In the genomic region with DNA sequence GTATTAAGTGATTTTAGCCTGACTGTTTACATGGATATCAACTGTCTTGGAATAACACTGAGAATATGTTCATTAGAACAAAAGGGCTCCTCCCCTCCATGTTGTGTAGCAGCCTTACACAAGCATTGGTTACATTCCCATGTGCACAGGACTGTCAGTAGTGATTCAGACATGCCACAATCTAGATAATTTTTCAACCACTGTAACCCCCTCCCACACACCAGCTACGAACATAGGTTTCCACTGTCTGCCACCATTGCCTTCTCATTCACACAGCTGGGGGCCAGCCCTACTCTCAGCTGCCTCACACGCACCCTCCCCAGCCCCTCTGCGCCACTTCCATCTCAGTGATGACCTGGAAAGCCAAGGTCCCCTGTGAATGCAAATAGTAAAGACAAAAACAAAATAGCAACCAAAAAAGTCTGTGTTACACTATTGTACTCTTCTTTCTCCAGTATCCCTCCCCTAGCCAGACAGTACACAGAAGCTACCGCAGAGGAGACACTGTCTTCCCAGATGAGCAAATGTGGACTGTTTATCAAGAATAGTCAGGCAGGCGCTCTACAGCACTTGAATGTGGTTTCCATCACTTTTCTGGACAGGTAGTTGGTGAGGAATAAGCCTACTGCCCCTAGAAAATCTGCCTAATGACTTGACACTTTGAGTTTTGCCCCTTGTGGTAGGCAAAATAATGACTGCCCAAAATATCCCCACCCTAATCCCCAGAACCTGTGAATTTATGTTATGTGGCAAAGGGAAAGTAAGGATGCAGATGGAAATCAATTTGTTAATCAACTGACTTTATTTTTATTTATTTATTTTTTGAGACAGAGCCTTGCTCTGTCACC, we compare ENCODE assay signal across 18 cellular contexts. TPM values are rescaled to one million over a fixed set of nuclear protein-coding genes. Genes with fewer than 3 reads are reported as not detected.
DNase-seq lines count a peak whose midpoint lies in the region; ATAC-seq, FAIRE-seq and TF ChIP-seq lines count a peak whose summit lies in the region.
"Had no signal": no experiment of that assay in that cellular context is flagged by ENCODE, and none has a peak within 500 bp of the region (broad histone marks: within the 10 kb centered on the region; RNA-seq: fewer than 3 reads in every experiment).

No MANE protein-coding gene starts in this region.

- CTCF ChIA-PET in activated CD8-positive, alpha-beta T cell treated with anti-CD3 and anti-CD28 coated beads for 36 hours (lab: Charles Lee) = interaction anchor here (0.8 to 9.0 kb wide), 5 partner anchors 11 to 210 kb away, joined by 3 to 73 read pairs (median 3); no protein-coding TSS in a partner anchor
- CTCF ChIA-PET in activated CD8-positive, alpha-beta T cell treated with anti-CD3 and anti-CD28 coated beads, Interleukin-2, amount 10 ng/mL, durations not matched to agents 7 days and 5 days (lab: Charles Lee) = interaction anchor here (1.1 to 1.3 kb wide), 2 partner anchors 9 to 28 kb away, joined by 3 to 4 read pairs; partner anchors contain the start of gene TYMS
- CTCF ChIA-PET in H1 (lab: Charles Lee; ENCODE audit: partially characterized antibody) = interaction anchor here (0.6 to 6.9 kb wide), 8 partner anchors 8 to 917 kb away, joined by 3 to 63 read pairs (median 3); partner anchors contain the start of gene TYMS

- H3K4me1 Mint-ChIP-seq in activated CD8-positive, alpha-beta T cell treated with anti-CD3 and anti-CD28 coated beads for 36 hours (ENCODE audit: low read depth) = peaks cover 6% of the 10 kb centered on the region
- no peaks in the 10 kb centered on the region for H3K4me1 Mint-ChIP-seq in activated CD8-positive, alpha-beta T cell treated with anti-CD3 and anti-CD28 coated beads, Interleukin-2, amount 10 ng/mL, durations not matched to agents 7 days and 5 days (ENCODE audit: low read depth)
- H3K4me1 Mint-ChIP-seq in HFFc6 (ENCODE audit: low read depth) = peaks cover 9% of the 10 kb centered on the region
- H3K4me1 Mint-ChIP-seq: activated B cell treated with CpG ODN at 0.5 μM for 24 hours, memory B cell had no signal

- H3K9me3 Mint-ChIP-seq in activated CD8-positive, alpha-beta T cell treated with anti-CD3 and anti-CD28 coated beads for 36 hours = no peaks in the 10 kb centered on the region
- H3K9me3 Mint-ChIP-seq in activated CD8-positive, alpha-beta T cell treated with anti-CD3 and anti-CD28 coated beads, Interleukin-2, amount 10 ng/mL, durations not matched to agents 7 days and 5 days (ENCODE audit: insufficient read depth) = no peaks in the 10 kb centered on the region
- no peaks in the 10 kb centered on the region for H3K9me3 Mint-ChIP-seq in HFFc6
- H3K9me3 Mint-ChIP-seq: activated B cell treated with CpG ODN at 0.5 μM for 24 hours had no signal

- H2AK5ac ChIP-seq in H1 (ENCODE audit: low read depth, low read length) = no peak overlapping the region

- no peaks in the 10 kb centered on the region for H3K79me1 ChIP-seq in H1 (ENCODE audit: low read depth, low read length)

- no peaks in the 10 kb centered on the region for H4K20me1 ChIP-seq in H1 (replicated peaks in 1 of 2; ENCODE audit: control insufficient read depth in 1 of 2, insufficient read depth in 2 of 2, low read length in 2 of 2)

- no peak overlapping the region for H3K9ac ChIP-seq in H1 (replicated peaks in 1 of 4; ENCODE audit: extremely low read depth in 1 of 4, low read depth in 3 of 4, low read length in 3 of 4)
- no peak overlapping the region for H3K9ac ChIP-seq in colonic mucosa (ENCODE audit: low read depth in 2 of 2, low read length in 2 of 2)

- no peak overlapping the region for H4K5ac ChIP-seq in H1 (ENCODE audit: insufficient read length, low read depth, low read length)

- peak; percentile 47 for DNase-seq in activated CD8-positive, alpha-beta T cell treated with anti-CD3 and anti-CD28 coated beads for 36 hours
- DNase-seq in activated CD8-positive, alpha-beta T cell treated with anti-CD3 and anti-CD28 coated beads, Interleukin-2, amount 10 ng/mL, durations not matched to agents 7 days and 5 days = no peak
- DNase-seq in HFFc6 (no peak), H1 (ENCODE audit: low read depth in 1 of 2, low spot score in 2 of 2) (no peak), left cardiac atrium (no peak), colonic mucosa (no peak), heart left ventricle (no peak)
- DNase-seq in stimulated activated CD8-positive, alpha-beta memory T cell treated with anti-CD3 and anti-CD28 coated beads, Interleukin-4, amount 100 ng/mL, for 24 hours (ENCODE audit: low read depth) = peak; percentile 9
- DNase-seq: activated B cell treated with CpG ODN at 0.5 μM for 24 hours; EL; NCI-H1436; NCI-H748 treated with DMSO at 0.1 percent for 48 hours; ovary; stimulated activated naive CD4-positive, alpha-beta T cell had no signal

- H3K4me1 ChIP-seq in H1 (replicated peaks in 1 of 4; ENCODE audit: control insufficient read depth in 3 of 4, insufficient read depth in 4 of 4, low read length in 3 of 4) (no peaks in the 10 kb centered on the region; a peak in 1 of 7 replicates), colonic mucosa (no peaks in the 10 kb centered on the region), heart left ventricle (no peaks in the 10 kb centered on the region)

- TF ChIP-seq RAD21 in H1 (IDR thresholded peaks at IDR 0.05 in 1 of 2, conservative IDR thresholded peaks at IDR 0.05 in 1 of 2; ENCODE audit: low read depth in 2 of 2, low read length in 2 of 2) = peak in 1 of 2 experiments; percentile 18; a peak in 1 of 4 replicates

- peak; percentile 80 for ATAC-seq in activated CD8-positive, alpha-beta T cell treated with anti-CD3 and anti-CD28 coated beads for 36 hours
- no peak for ATAC-seq in activated CD8-positive, alpha-beta T cell treated with anti-CD3 and anti-CD28 coated beads, Interleukin-2, amount 10 ng/mL, durations not matched to agents 7 days and 5 days
- ATAC-seq in left cardiac atrium = no peak
- no peak for ATAC-seq in heart left ventricle

- WGBS in H1 (ENCODE audit: extremely low coverage in 1 of 2, insufficient coverage in 1 of 2, insufficient read length in 1 of 2, insufficient replicate concordance in 2 of 2, low coverage in 1 of 2, low lambda C conversion rate in 2 of 2, missing lambda C conversion rate in 1 of 2), 2 experiments = 87% methylated on average over 5 of the region's 5 CpGs; no CpG with 5 or more reads in 1 of the 2 experiments
- WGBS in heart left ventricle, 4 donors = 73 to 84% (median 84%) methylated on average over 5 of the region's 5 CpGs

- H3K56ac ChIP-seq in H1 (replicated peaks; ENCODE audit: insufficient read length, low read depth, low read length) = no peak overlapping the region

- no peaks in the 10 kb centered on the region for H3K36me3 ChIP-seq in H1 (ENCODE audit: control insufficient read depth in 2 of 4, insufficient read depth in 4 of 4, low read length in 3 of 4)
- H3K36me3 ChIP-seq in colonic mucosa = no peaks in the 10 kb centered on the region
- no peaks in the 10 kb centered on the region for H3K36me3 ChIP-seq in heart left ventricle
- H3K36me3 ChIP-seq: ovary had no signal

- H4K91ac ChIP-seq in H1 (replicated peaks; ENCODE audit: insufficient read length, low read length) = no peak overlapping the region

- no peak overlapping the region for H2BK12ac ChIP-seq in H1 (ENCODE audit: low read depth, low read length)

- H2BK20ac ChIP-seq in H1 (ENCODE audit: low read length) = no peak overlapping the region

- H3K23ac ChIP-seq in H1 (ENCODE audit: insufficient read length) = no peak overlapping the region

- H3K36me3 Mint-ChIP-seq in activated CD8-positive, alpha-beta T cell treated with anti-CD3 and anti-CD28 coated beads for 36 hours (ENCODE audit: low read depth) = no peaks in the 10 kb centered on the region
- H3K36me3 Mint-ChIP-seq in activated CD8-positive, alpha-beta T cell treated with anti-CD3 and anti-CD28 coated beads, Interleukin-2, amount 10 ng/mL, durations not matched to agents 7 days and 5 days (ENCODE audit: low read depth) = no peaks in the 10 kb centered on the region
- no peaks in the 10 kb centered on the region for H3K36me3 Mint-ChIP-seq in HFFc6 (ENCODE audit: low read depth)
- H3K36me3 Mint-ChIP-seq: memory B cell had no signal

- H3K9me3 ChIP-seq in H1 (ENCODE audit: insufficient read depth in 2 of 2, low read depth in 1 of 2, low read length in 1 of 2) = no peaks in the 10 kb centered on the region
- no peaks in the 10 kb centered on the region for H3K9me3 ChIP-seq in colonic mucosa
- H3K9me3 ChIP-seq in heart left ventricle = no peaks in the 10 kb centered on the region
- H3K9me3 ChIP-seq: ovary had no signal

- H2BK120ac ChIP-seq in H1 (replicated peaks; ENCODE audit: low read depth, low read length) = no peak overlapping the region

- H3K27ac ChIP-seq in H1 (ENCODE audit: low read depth, low read length) (no peak overlapping the region), colonic mucosa (no peak overlapping the region), heart left ventricle (no peak overlapping the region)
- H3K27ac ChIP-seq: ovary had no signal

- TF ChIP-seq EP300 in H1 (IDR thresholded peaks at IDR 0.05; ENCODE audit: borderline replicate concordance in 1 of 2, low read depth in 2 of 2, low read length in 2 of 2) = no peak

- no peak overlapping the region for H3K4ac ChIP-seq in H1 (replicated peaks; ENCODE audit: insufficient read length, low read depth, low read length)

- TF ChIP-seq POLR2A in H1 (IDR thresholded peaks at IDR 0.05; ENCODE audit: control extremely low read depth in 1 of 2, low read depth in 2 of 2, low read length in 2 of 2) (no peak), heart left ventricle (IDR thresholded peaks at IDR 0.05) (no peak)

- no peaks in the 10 kb centered on the region; the same call in 1 of the 2 replicates for H3K23me2 ChIP-seq in H1 (ENCODE audit: low read depth, low read length)

- H2BK15ac ChIP-seq in H1 (ENCODE audit: low read length) = peak overlapping the region; percentile 67; the same call in 1 of the 2 replicates

- H3K18ac ChIP-seq in H1 (ENCODE audit: extremely low read depth, low read length) = no peak overlapping the region

- H3K27me3 ChIP-seq in H1 (replicated peaks in 1 of 4; ENCODE audit: control insufficient read depth in 3 of 4, extremely low read depth in 1 of 4, insufficient read depth in 3 of 4, low read length in 3 of 4) (no peaks in the 10 kb centered on the region), colonic mucosa (no peaks in the 10 kb centered on the region), heart left ventricle (peaks cover 0 to 4% (median 0%) of the 10 kb centered on the region in 9 donors)
- H3K27me3 ChIP-seq: ovary had no signal

- 0 out of 2 replicates have a peak overlapping the region, but pooled peaks have one; percentile 8 for H2BK5ac ChIP-seq in H1 (ENCODE audit: low read depth, low read length)

- H4K8ac ChIP-seq in H1 (ENCODE audit: extremely low read depth, insufficient read depth, low read length) = no peak overlapping the region

- H2AFZ ChIP-seq in H1 (ENCODE audit: low read length) = no peak overlapping the region

- H3K27me3 Mint-ChIP-seq in activated CD8-positive, alpha-beta T cell treated with anti-CD3 and anti-CD28 coated beads for 36 hours = peaks cover 6% of the 10 kb centered on the region
- peaks cover 33% of the 10 kb centered on the region for H3K27me3 Mint-ChIP-seq in activated CD8-positive, alpha-beta T cell treated with anti-CD3 and anti-CD28 coated beads, Interleukin-2, amount 10 ng/mL, durations not matched to agents 7 days and 5 days (ENCODE audit: low read depth)
- peaks cover 16% of the 10 kb centered on the region for H3K27me3 Mint-ChIP-seq in HFFc6 (ENCODE audit: insufficient read depth)

- TF ChIP-seq CTCF in activated CD8-positive, alpha-beta T cell treated with anti-CD3 and anti-CD28 coated beads for 36 hours (IDR thresholded peaks at IDR 0.05) = no peak
- TF ChIP-seq CTCF in HFFc6 (IDR thresholded peaks at IDR 0.05) (peak; percentile 59), H1 (IDR thresholded peaks at IDR 0.05; ENCODE audit: control extremely low read depth in 1 of 3, insufficient read depth in 1 of 3, low read depth in 1 of 3, low read length in 3 of 3) (peak in 1 of 3 experiments; percentile 39; a peak in 2 of 4 replicates), colonic mucosa (IDR thresholded peaks at IDR 0.05) (no peak), heart left ventricle (IDR thresholded peaks at IDR 0.05) (no peak)

- no peak overlapping the region for H3K4me3 Mint-ChIP-seq in activated CD8-positive, alpha-beta T cell treated with anti-CD3 and anti-CD28 coated beads for 36 hours
- no peak overlapping the region for H3K4me3 Mint-ChIP-seq in activated CD8-positive, alpha-beta T cell treated with anti-CD3 and anti-CD28 coated beads, Interleukin-2, amount 10 ng/mL, durations not matched to agents 7 days and 5 days
- no peak overlapping the region for H3K4me3 Mint-ChIP-seq in HFFc6
- H3K4me3 Mint-ChIP-seq: activated B cell treated with CpG ODN at 0.5 μM for 24 hours, memory B cell had no signal

- intact Hi-C loops in activated CD8-positive, alpha-beta T cell treated with anti-CD3 and anti-CD28 coated beads for 36 hours (cut with micrococcal nuclease) = no loop called here
- intact Hi-C loops in left cardiac atrium (cut with DNase I) = loop anchor here in 1 of 2 donors (10.0 kb wide), 1 partner anchor 105 kb away; no protein-coding TSS in a partner anchor
- intact Hi-C loops in colonic mucosa (cut with DNase I) = no loop called here
- intact Hi-C loops in heart left ventricle (cut with DNase I) = loop anchor here in 3 of 10 donors (5.0 to 10.0 kb wide), 3 partner anchors 75 to 203 kb away; partner anchors contain the start of gene ENOSF1 (in 1 of the 3)

- H3K4me2 ChIP-seq in H1 (ENCODE audit: insufficient read depth in 1 of 2, low read depth in 2 of 2, low read length in 2 of 2) = no peak overlapping the region

- H3K14ac ChIP-seq in H1 (ENCODE audit: insufficient read length) = no peak overlapping the region

- H3K27ac Mint-ChIP-seq in activated CD8-positive, alpha-beta T cell treated with anti-CD3 and anti-CD28 coated beads for 36 hours = no peak overlapping the region
- H3K27ac Mint-ChIP-seq in activated CD8-positive, alpha-beta T cell treated with anti-CD3 and anti-CD28 coated beads, Interleukin-2, amount 10 ng/mL, durations not matched to agents 7 days and 5 days = no peak overlapping the region
- H3K27ac Mint-ChIP-seq in HFFc6 = no peak overlapping the region
- H3K27ac Mint-ChIP-seq: activated B cell treated with CpG ODN at 0.5 μM for 24 hours; activated T-helper 2 cell treated with anti-CD3 and anti-CD28 coated beads, Interferon-gamma antibody, Interleukin-2, Interleukin-4, amounts not matched to agents 10 μg/mL and 5 μg/mL and 100 μg/mL, durations not matched to agents 14 hours and 24 hours and 36 hours; memory B cell had no signal

- POLR2A ChIA-PET in activated CD8-positive, alpha-beta T cell treated with anti-CD3 and anti-CD28 coated beads for 36 hours (lab: Charles Lee) = interaction anchor here (1.0 kb wide), 1 partner anchor 8 kb away, joined by 3 read pairs; no protein-coding TSS in a partner anchor
- POLR2A ChIA-PET in activated CD8-positive, alpha-beta T cell treated with anti-CD3 and anti-CD28 coated beads, Interleukin-2, amount 10 ng/mL, durations not matched to agents 7 days and 5 days (lab: Charles Lee) = no interaction called here
- POLR2A ChIA-PET in H1 (lab: Charles Lee; ENCODE audit: partially characterized antibody) = no interaction called here

- H3K4me3 ChIP-seq in H1 (ENCODE audit: extremely low read depth in 1 of 4, insufficient read depth in 2 of 4, low read depth in 3 of 4, low read length in 4 of 4) (no peak overlapping the region), colonic mucosa (no peak overlapping the region), heart left ventricle (no peak overlapping the region)
- H3K4me3 ChIP-seq: ovary had no signal

- no peak for FAIRE-seq in H1 (lab: Jason Lieb, UNC)
- FAIRE-seq: H54 had no signal

- no peaks in the 10 kb centered on the region for H3K79me2 ChIP-seq in H1 (ENCODE audit: control insufficient read depth in 1 of 2, insufficient read depth in 2 of 2, low read length in 2 of 2)

RNA-seq across cellular contexts. Expression of gene TYMS, which starts 27.9 kb away (rescaled TPM):
- total RNA-seq in activated CD8-positive, alpha-beta T cell treated with anti-CD3 and anti-CD28 coated beads for 36 hours = 100 to 1,000 TPM; 324 to 329 TPM
- 100 to 1,000 TPM; 502 to 505 TPM for total RNA-seq in activated CD8-positive, alpha-beta T cell treated with anti-CD3 and anti-CD28 coated beads, Interleukin-2, amount 10 ng/mL, durations not matched to agents 7 days and 5 days
- total RNA-seq in HFFc6 (2021; fragmentation: NEBNext Ultra II Directional; extraction: Animal tissue kit (Norgen Biotek cat#: 25700)) = 100 to 1,000 TPM in 5 of 6 experiments, 10 to 100 TPM in 1; 88.6 to 179 (median 153) TPM
- total RNA-seq in H1 (2021; fragmentation: NEBNext Ultra II Directional; extraction: Animal tissue kit (Norgen Biotek cat#: 25700)) = 85.1 and 91.9 TPM in 2 replicates
- 76.8 and 110 TPM in 2 replicates for polyA plus RNA-seq in H1 (2011; rRNA removed)
- 78.5 TPM for polyA plus RNA-seq in H1 (2011; cell fraction: cytosol; rRNA removed)
- polyA plus RNA-seq in H1 (2011; cell fraction: nucleus; rRNA removed) = 120 TPM
- 99.4 to 132 TPM (median 113 TPM) in 4 replicates for polyA plus RNA-seq in H1 (2012, experiment 1 of 2)
- polyA plus RNA-seq in H1 (2012, experiment 2 of 2) = 51.6 TPM
- polyA plus RNA-seq in H1 (2013, experiment 1 of 2) = 58.5 TPM
- 58.9 TPM for polyA plus RNA-seq in H1 (2013, experiment 2 of 2)
- 117 and 187 TPM in 2 replicates for polyA minus RNA-seq in H1 (2011; rRNA and poly(A)+ RNA removed)
- 74.1 TPM for polyA minus RNA-seq in H1 (2011; cell fraction: cytosol; rRNA and poly(A)+ RNA removed)
- 26.6 TPM for polyA minus RNA-seq in H1 (2011; cell fraction: nucleus; rRNA and poly(A)+ RNA removed)
- 1 to 10 TPM; 3.8 to 7.3 TPM for total RNA-seq in left cardiac atrium
- 100 to 1,000 TPM in 1 of 2 donors, 10 to 100 TPM in 1; 32.8 to 131 TPM for total RNA-seq in colonic mucosa
- 10 to 100 TPM in 1 of 9 donors, 1 to 10 TPM in 7, not detected in 1; 1.4 to 32.3 (median 2.7) TPM for total RNA-seq in heart left ventricle
- polyA plus RNA-seq in heart left ventricle = under 1 TPM; 0.34 to 1.00 TPM

RNA-seq across cellular contexts. Expression of gene CLUL1, which starts 32.7 kb away (rescaled TPM):
- total RNA-seq in activated CD8-positive, alpha-beta T cell treated with anti-CD3 and anti-CD28 coated beads for 36 hours = not detected
- total RNA-seq in activated CD8-positive, alpha-beta T cell treated with anti-CD3 and anti-CD28 coated beads, Interleukin-2, amount 10 ng/mL, durations not matched to agents 7 days and 5 days = not detected
- not detected for total RNA-seq in HFFc6 (2021; fragmentation: NEBNext Ultra II Directional; extraction: Animal tissue kit (Norgen Biotek cat#: 25700))
- total RNA-seq in H1 (2021; fragmentation: NEBNext Ultra II Directional; extraction: Animal tissue kit (Norgen Biotek cat#: 25700)) = 0.59 TPM in 1 of 2 replicates, not detected in the other
- polyA plus RNA-seq in H1 (2011; rRNA removed) (0.08 and 0.23 TPM in 2 replicates), heart left ventricle (not detected)
- polyA plus RNA-seq in H1 (2011; cell fraction: cytosol; rRNA removed) = 0.23 TPM
- polyA plus RNA-seq in H1 (2011; cell fraction: nucleus; rRNA removed) = 0.23 TPM
- 0.11 to 0.40 TPM in 2 of 4 replicates, not detected in the others for polyA plus RNA-seq in H1 (2012, experiment 1 of 2)
- polyA plus RNA-seq in H1 (2012, experiment 2 of 2) = not detected
- 0.75 TPM for polyA plus RNA-seq in H1 (2013, experiment 1 of 2)
- 0.42 TPM for polyA plus RNA-seq in H1 (2013, experiment 2 of 2)
- polyA minus RNA-seq in H1 (2011; rRNA and poly(A)+ RNA removed) = 0.29 TPM in 1 of 2 replicates, not detected in the other
- not detected for polyA minus RNA-seq in H1 (2011; cell fraction: cytosol; rRNA and poly(A)+ RNA removed)
- not detected for polyA minus RNA-seq in H1 (2011; cell fraction: nucleus; rRNA and poly(A)+ RNA removed)
- total RNA-seq in left cardiac atrium (under 1 TPM in 1 of 2 donors, not detected in 1; 0.50 TPM), colonic mucosa (not detected), heart left ventricle (under 1 TPM in 2 of 9 donors, not detected in 7; 0.57 to 0.64 TPM)
- total RNA-seq: activated B cell treated with CpG ODN at 0.5 μM for 24 hours; activated T-helper 2 cell treated with anti-CD3 and anti-CD28 coated beads, Interferon-gamma antibody, Interleukin-2, Interleukin-4, amounts not matched to agents 10 μg/mL and 5 μg/mL and 100 μg/mL, durations not matched to agents 14 hours and 24 hours and 36 hours; epithelial cell of proximal tubule had no signal

RNA-seq across cellular contexts. Expression of gene CETN1, which starts 49.3 kb away (rescaled TPM):
- total RNA-seq in activated CD8-positive, alpha-beta T cell treated with anti-CD3 and anti-CD28 coated beads for 36 hours = not detected
- total RNA-seq in activated CD8-positive, alpha-beta T cell treated with anti-CD3 and anti-CD28 coated beads, Interleukin-2, amount 10 ng/mL, durations not matched to agents 7 days and 5 days = not detected
- not detected for total RNA-seq in HFFc6 (2021; fragmentation: NEBNext Ultra II Directional; extraction: Animal tissue kit (Norgen Biotek cat#: 25700))
- total RNA-seq in H1 (2021; fragmentation: NEBNext Ultra II Directional; extraction: Animal tissue kit (Norgen Biotek cat#: 25700)) = not detected in 2 replicates
- polyA plus RNA-seq in H1 (2011; rRNA removed) (not detected in 2 replicates), heart left ventricle (not detected)
- polyA plus RNA-seq in H1 (2011; cell fraction: cytosol; rRNA removed) = not detected
- polyA plus RNA-seq in H1 (2011; cell fraction: nucleus; rRNA removed) = not detected
- not detected in 4 replicates for polyA plus RNA-seq in H1 (2012, experiment 1 of 2)
- polyA plus RNA-seq in H1 (2012, experiment 2 of 2) = not detected
- polyA plus RNA-seq in H1 (2013, experiment 1 of 2) = not detected
- polyA plus RNA-seq in H1 (2013, experiment 2 of 2) = not detected
- polyA minus RNA-seq in H1 (2011; rRNA and poly(A)+ RNA removed) = not detected in 2 replicates
- polyA minus RNA-seq in H1 (2011; cell fraction: cytosol; rRNA and poly(A)+ RNA removed) = not detected
- polyA minus RNA-seq in H1 (2011; cell fraction: nucleus; rRNA and poly(A)+ RNA removed) = not detected
- total RNA-seq in left cardiac atrium (not detected), colonic mucosa (not detected), heart left ventricle (not detected)
- total RNA-seq: activated B cell treated with CpG ODN at 0.5 μM for 24 hours; activated T-helper 2 cell treated with anti-CD3 and anti-CD28 coated beads, Interferon-gamma antibody, Interleukin-2, Interleukin-4, amounts not matched to agents 10 μg/mL and 5 μg/mL and 100 μg/mL, durations not matched to agents 14 hours and 24 hours and 36 hours; epithelial cell of proximal tubule; ovary had no signal
- polyA plus RNA-seq: ovary had no signal

Comparison
In these comparisons a context has a peak if more than half of its experiments do, and no peak if none do; other contexts are left out.
1. DNase-seq: peak in activated CD8-positive, alpha-beta T cell treated with anti-CD3 and anti-CD28 coated beads for 36 hours (single experiment) and stimulated activated CD8-positive, alpha-beta memory T cell treated with anti-CD3 and anti-CD28 coated beads, Interleukin-4, amount 100 ng/mL, for 24 hours (single experiment); none in activated CD8-positive, alpha-beta T cell treated with anti-CD3 and anti-CD28 coated beads, Interleukin-2, amount 10 ng/mL, durations not matched to agents 7 days and 5 days (single experiment), HFFc6 (single experiment), H1 (0 of 2), left cardiac atrium (single experiment), colonic mucosa (single experiment) and heart left ventricle (0 of 5).